9 cellular contexts compared by ENCODE assay signal in genomic region chr5:172901788-172902496, GRCh38. TPM values are rescaled to one million over a fixed set of nuclear protein-coding genes. Genes with fewer than 3 reads are reported as not detected.
DNase-seq lines count a peak whose midpoint lies in the region; TF ChIP-seq lines count a peak whose summit lies in the region.
"Had no signal": no experiment of that assay in that cellular context is flagged by ENCODE, and none has a peak within 500 bp of the region (broad histone marks: within the 10 kb centered on the region; RNA-seq: fewer than 3 reads in every experiment).

No MANE protein-coding gene starts in this region.

- H3K4me3 ChIP-seq in ACC112 (ENCODE audit: low read depth, low read length) (no peak overlapping the region), esophagus muscularis mucosa (no peak overlapping the region), osteoblast (ENCODE audit: insufficient read depth, low read length) (no peak overlapping the region)
- H3K4me3 ChIP-seq in effector memory CD4-positive, alpha-beta T cell (ENCODE audit: insufficient read depth, low read depth, low read length, poor library complexity, severe bottlenecking), result no peak overlapping the region

- H3K9me3 ChIP-seq in esophagus muscularis mucosa (no peaks in the 10 kb centered on the region), osteoblast (ENCODE audit: low read depth, low read length) (no peaks in the 10 kb centered on the region)
- no peaks in the 10 kb centered on the region for H3K9me3 ChIP-seq in effector memory CD4-positive, alpha-beta T cell (ENCODE audit: control insufficient read depth, low read length)

- intact Hi-C loops in esophagus muscularis mucosa (cut with DNase I), result loop anchor here (2.0 kb wide), 2 partner anchors 33 to 131 kb away; partner anchors contain the start of gene DUSP1

- H4K20me1 ChIP-seq in osteoblast (ENCODE audit: insufficient read depth, low read length), result no peaks in the 10 kb centered on the region

- peaks cover 25% of the 10 kb centered on the region for H3K79me2 ChIP-seq in ACC112 (ENCODE audit: control insufficient read depth, insufficient read depth, low read length, unreplicated experiment)
- peaks cover 4% of the 10 kb centered on the region for H3K79me2 ChIP-seq in osteoblast (ENCODE audit: insufficient read depth, low read length)

- H3K27ac ChIP-seq in ACC112 (ENCODE audit: low read depth, low read length), result peak overlapping the region; percentile 99
- H3K27ac ChIP-seq in esophagus muscularis mucosa (replicated peaks in 1 of 4), result peak overlapping the region; percentile 90 to 99 (median 96)
- peak overlapping the region; percentile 99 for H3K27ac ChIP-seq in osteoblast (ENCODE audit: low read depth, low read length)
- no peak overlapping the region for H3K27ac ChIP-seq in effector memory CD4-positive, alpha-beta T cell (ENCODE audit: insufficient read depth, low read length, poor library complexity, severe bottlenecking)

- no peak overlapping the region for H3K4me2 ChIP-seq in osteoblast (ENCODE audit: insufficient read depth, low read length)

- DNase-seq in RPMI7951 (ENCODE audit: low read depth) (peak; percentile 31), esophagus muscularis mucosa (ENCODE audit: extremely low spot score) (no peak), osteoblast (ENCODE audit: insufficient read length, low spot score, missing footprints) (no peak), NK-92 (lab: John Stamatoyannopoulos, UW; ENCODE audit: unreplicated experiment) (no peak), occipital lobe (lab: John Stamatoyannopoulos, UW) (no peak), foreskin melanocyte (no peak)
- no peak for DNase-seq in effector memory CD4-positive, alpha-beta T cell
- DNase-seq: CD4-positive, alpha-beta T cell had no signal

- H3K36me3 ChIP-seq in ACC112 (ENCODE audit: insufficient read depth, low read length) (peaks cover 15% of the 10 kb centered on the region; the same call in 1 of the 2 replicates), esophagus muscularis mucosa (peaks cover 0 to 11% (median 5%) of the 10 kb centered on the region in 4 donors), osteoblast (ENCODE audit: insufficient read depth, low read length) (peaks cover 22% of the 10 kb centered on the region)
- peaks cover 18% of the 10 kb centered on the region for H3K36me3 ChIP-seq in effector memory CD4-positive, alpha-beta T cell (ENCODE audit: control insufficient read depth, insufficient read depth, low read length)

- TF ChIP-seq CTCF in esophagus muscularis mucosa (IDR thresholded peaks at IDR 0.05), result no peak
- TF ChIP-seq CTCF in osteoblast (IDR thresholded peaks at IDR 0.05; ENCODE audit: extremely low read depth, low read depth, low read length), result no peak

- H2AFZ ChIP-seq in ACC112 (ENCODE audit: low read length, unreplicated experiment) (no peak overlapping the region), osteoblast (ENCODE audit: low read length) (no peak overlapping the region)

- TF ChIP-seq EP300 in esophagus muscularis mucosa (IDR thresholded peaks at IDR 0.05), result no peak

- peaks cover 82% of the 10 kb centered on the region for H3K4me1 ChIP-seq in ACC112 (ENCODE audit: control insufficient read depth, insufficient read depth, low read length, unreplicated experiment)
- H3K4me1 ChIP-seq in esophagus muscularis mucosa, result peaks cover 75 to 96% (median 92%) of the 10 kb centered on the region in 4 donors
- peaks cover 85% of the 10 kb centered on the region for H3K4me1 ChIP-seq in osteoblast (ENCODE audit: insufficient read depth, low read length)
- H3K4me1 ChIP-seq in effector memory CD4-positive, alpha-beta T cell (ENCODE audit: control insufficient read depth, insufficient read depth, low read length, poor library complexity, severe bottlenecking), result no peaks in the 10 kb centered on the region

- WGBS in esophagus muscularis mucosa, result 70% methylated on average over 8 of the region's 9 CpGs

- no peak for TF ChIP-seq POLR2A in esophagus muscularis mucosa (IDR thresholded peaks at IDR 0.05; ENCODE audit: low read depth)

- H3K27me3 ChIP-seq in ACC112 (ENCODE audit: insufficient read depth, low read length) (no peaks in the 10 kb centered on the region), esophagus muscularis mucosa (no peaks in the 10 kb centered on the region), osteoblast (ENCODE audit: insufficient read depth, low read length) (no peaks in the 10 kb centered on the region)
- H3K27me3 ChIP-seq in effector memory CD4-positive, alpha-beta T cell (replicated peaks; ENCODE audit: control insufficient read depth, insufficient read depth, low read length, poor library complexity, severe bottlenecking), result no peaks in the 10 kb centered on the region

RNA-seq across cellular contexts. Expression of gene RPL26L1, which starts 57.3 kb away (rescaled TPM):
- 97.3 and 97.4 TPM in 2 replicates for total RNA-seq in RPMI7951 (2014; rRNA removed; shearing (Covaris generic))
- total RNA-seq in esophagus muscularis mucosa, result 10 to 100 TPM; 17.8 to 25.8 (median 22.1) TPM
- 40.4 and 43.8 TPM in 2 replicates for total RNA-seq in osteoblast
- total RNA-seq in occipital lobe, result 29.8 TPM
